Comparison of ENCODE assay signal across 26 cellular contexts in the genomic region with DNA sequence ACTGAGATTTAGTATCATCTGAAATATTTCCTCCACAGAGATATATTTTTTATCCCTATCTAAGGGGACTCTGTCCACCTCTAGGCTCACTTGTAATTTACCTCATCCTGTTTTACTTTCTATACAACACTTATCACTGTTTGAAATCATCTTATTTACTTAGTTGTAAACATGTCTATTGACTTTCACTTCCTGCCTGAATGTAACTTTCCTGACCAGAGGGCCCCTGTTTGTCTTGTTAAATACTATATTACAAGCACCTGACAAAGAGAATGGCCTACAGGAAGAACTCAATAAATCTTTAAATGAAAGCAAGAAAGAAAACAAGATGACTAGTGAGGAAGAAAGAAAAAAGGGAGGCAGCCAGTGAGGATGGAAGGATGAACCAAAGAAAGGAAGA.
"Had no signal": no experiment of that assay in that cellular context is flagged by ENCODE, and none has a peak within 500 bp of the region (broad histone marks: within the 10 kb centered on the region; RNA-seq: fewer than 3 reads in every experiment).

No MANE protein-coding gene starts in this region.

- H3K36me3 ChIP-seq: ascending aorta, cardiac muscle cell, colonic mucosa, gastrocnemius medialis, left ventricle myocardium inferior, thyroid gland, upper lobe of left lung had no signal

- H3K36me3 Mint-ChIP-seq: activated naive CD4-positive, alpha-beta T cell treated with anti-CD3 and anti-CD28 coated beads, Interleukin-2, amount 10 ng/mL, durations not matched to agents 7 days and 5 days; activated naive CD8-positive, alpha-beta T cell treated with anti-CD3 and anti-CD28 coated beads, Interleukin-2, amount 10 ng/mL, durations not matched to agents 7 days and 5 days; brain; stimulated activated memory B cell treated with anti-CD40 and anti-IgM and Interleukin-4, amounts not matched to agents 10 μg/mL and 1 μg/mL and 100 μg/mL, for 72 hours had no signal

- H3K4me1 Mint-ChIP-seq: activated naive CD4-positive, alpha-beta T cell treated with anti-CD3 and anti-CD28 coated beads, Interleukin-2, amount 10 ng/mL, durations not matched to agents 7 days and 5 days; activated naive CD8-positive, alpha-beta T cell treated with anti-CD3 and anti-CD28 coated beads, Interleukin-2, amount 10 ng/mL, durations not matched to agents 7 days and 5 days; brain; stimulated activated memory B cell treated with anti-CD40 and anti-IgM and Interleukin-4, amounts not matched to agents 10 μg/mL and 1 μg/mL and 100 μg/mL, for 72 hours; stimulated activated naive CD8-positive, alpha-beta T cell treated with anti-CD3 and anti-CD28 coated beads, Interleukin-15, amount 100 ng/mL, for 72 hours had no signal

- H3K4me1 ChIP-seq: ascending aorta, colonic mucosa, gastrocnemius medialis, left ventricle myocardium inferior, thyroid gland, upper lobe of left lung had no signal

- ATAC-seq: gastrocnemius medialis; mucosa of descending colon; natural killer cell treated with Interleukin-12 subunit alpha and Interleukin-12 subunit beta and Interleukin-15 and Interleukin-18, amount 100 ng/mL, for 72 hours; sciatic nerve; stimulated activated memory B cell treated with anti-CD40 and anti-IgM and Interleukin-4, amounts not matched to agents 10 μg/mL and 1 μg/mL and 100 μg/mL, for 72 hours; stimulated activated naive CD8-positive, alpha-beta T cell treated with anti-CD3 and anti-CD28 coated beads, Interleukin-15, amount 100 ng/mL, for 72 hours had no signal

- H3K9me3 ChIP-seq: ascending aorta, colonic mucosa, gastrocnemius medialis, left ventricle myocardium inferior, thyroid gland, upper lobe of left lung had no signal

- H3K4me3 ChIP-seq: ascending aorta, cardiac muscle cell, colonic mucosa, gastrocnemius medialis, left ventricle myocardium inferior, lung, mucosa of descending colon, skin epidermis, thyroid gland, upper lobe of left lung had no signal

- DNase-seq: activated CD4-positive, alpha-beta T cell treated with anti-CD3 and anti-CD28 coated beads for 4 hours; activated CD4-positive, alpha-beta T cell treated with anti-CD3 and anti-CD28 coated beads, Interleukin-2, amount 50 U/mL, for 48 hours; activated CD8-positive, alpha-beta memory T cell treated with anti-CD3 and anti-CD28 coated beads for 24 hours; activated gamma-delta T cell; activated naive CD4-positive, alpha-beta T cell treated with anti-CD3 and anti-CD28 coated beads, Interleukin-2, amount 10 ng/mL, durations not matched to agents 7 days and 5 days; activated naive CD8-positive, alpha-beta T cell treated with anti-CD3 and anti-CD28 coated beads, Interleukin-2, amount 10 ng/mL, durations not matched to agents 7 days and 5 days; activated T-cell treated with anti-CD3 and anti-CD28 coated beads, Interleukin-2, amount 50 U/mL, for 1 hour; cerebellar nuclear complex; colonic mucosa; effector CD8-positive, alpha-beta T cell; gastrocnemius medialis; glutamatergic neuron; left ventricle myocardium inferior; mucosa of descending colon; stimulated activated CD4-positive, alpha-beta T cell treated with anti-CD3 and anti-CD28 coated beads, Interleukin-4, amount 100 ng/mL, for 24 hours; stimulated activated naive CD8-positive, alpha-beta T cell treated with anti-CD3 and anti-CD28 coated beads, Interleukin-15, amount 100 ng/mL, for 72 hours; thyroid gland; upper lobe of left lung had no signal

- H3K27me3 Mint-ChIP-seq: activated naive CD4-positive, alpha-beta T cell treated with anti-CD3 and anti-CD28 coated beads, Interleukin-2, amount 10 ng/mL, durations not matched to agents 7 days and 5 days; activated naive CD8-positive, alpha-beta T cell treated with anti-CD3 and anti-CD28 coated beads, Interleukin-2, amount 10 ng/mL, durations not matched to agents 7 days and 5 days; natural killer cell treated with Interleukin-12 subunit alpha and Interleukin-12 subunit beta and Interleukin-15 and Interleukin-18, amount 100 ng/mL, for 72 hours; stimulated activated memory B cell treated with anti-CD40 and anti-IgM and Interleukin-4, amounts not matched to agents 10 μg/mL and 1 μg/mL and 100 μg/mL, for 72 hours; stimulated activated naive CD8-positive, alpha-beta T cell treated with anti-CD3 and anti-CD28 coated beads, Interleukin-15, amount 100 ng/mL, for 72 hours had no signal

- H3K4me3 Mint-ChIP-seq: activated naive CD4-positive, alpha-beta T cell treated with anti-CD3 and anti-CD28 coated beads, Interleukin-2, amount 10 ng/mL, durations not matched to agents 7 days and 5 days; activated naive CD8-positive, alpha-beta T cell treated with anti-CD3 and anti-CD28 coated beads, Interleukin-2, amount 10 ng/mL, durations not matched to agents 7 days and 5 days; brain; natural killer cell treated with Interleukin-12 subunit alpha and Interleukin-12 subunit beta and Interleukin-15 and Interleukin-18, amount 100 ng/mL, for 72 hours; stimulated activated memory B cell treated with anti-CD40 and anti-IgM and Interleukin-4, amounts not matched to agents 10 μg/mL and 1 μg/mL and 100 μg/mL, for 72 hours; stimulated activated naive CD8-positive, alpha-beta T cell treated with anti-CD3 and anti-CD28 coated beads, Interleukin-15, amount 100 ng/mL, for 72 hours had no signal

- H3K27ac ChIP-seq: ascending aorta, cardiac muscle cell, colonic mucosa, gastrocnemius medialis, left ventricle myocardium inferior, skin epidermis, thyroid gland, upper lobe of left lung had no signal

- H3K27ac Mint-ChIP-seq: activated naive CD4-positive, alpha-beta T cell treated with anti-CD3 and anti-CD28 coated beads, Interleukin-2, amount 10 ng/mL, durations not matched to agents 7 days and 5 days; activated naive CD8-positive, alpha-beta T cell treated with anti-CD3 and anti-CD28 coated beads, Interleukin-2, amount 10 ng/mL, durations not matched to agents 7 days and 5 days; brain; natural killer cell treated with Interleukin-12 subunit alpha and Interleukin-12 subunit beta and Interleukin-15 and Interleukin-18, amount 100 ng/mL, for 72 hours; stimulated activated memory B cell treated with anti-CD40 and anti-IgM and Interleukin-4, amounts not matched to agents 10 μg/mL and 1 μg/mL and 100 μg/mL, for 72 hours; stimulated activated naive CD8-positive, alpha-beta T cell treated with anti-CD3 and anti-CD28 coated beads, Interleukin-15, amount 100 ng/mL, for 72 hours had no signal

- H3K27me3 ChIP-seq: ascending aorta, cardiac muscle cell, colonic mucosa, gastrocnemius medialis, thyroid gland, upper lobe of left lung had no signal
